12 cellular contexts compared by ENCODE assay signal in genomic region chr9:128001411-128002298, GRCh38. TPM values are rescaled to one million over a fixed set of nuclear protein-coding genes. Genes with fewer than 3 reads are reported as not detected.
DNase-seq lines count a peak whose midpoint lies in the region; ATAC-seq and TF ChIP-seq lines count a peak whose summit lies in the region.
"Had no signal": no experiment of that assay in that cellular context is flagged by ENCODE, and none has a peak within 500 bp of the region (broad histone marks: within the 10 kb centered on the region; RNA-seq: fewer than 3 reads in every experiment).

No MANE protein-coding gene starts in this region.

- TF ChIP-seq CTCF in mucosa of descending colon (IDR thresholded peaks at IDR 0.05) (no peak), GM13977 (IDR thresholded peaks at IDR 0.05; ENCODE audit: extremely low read depth, insufficient read depth, missing control alignments) (no peak)

- H3K27me3 ChIP-seq in NT2/D1 (ENCODE audit: insufficient read depth, insufficient read length): no peaks in the 10 kb centered on the region
- H3K27me3 ChIP-seq: testis had no signal

- H3K4me1 ChIP-seq in NT2/D1 (ENCODE audit: insufficient read depth, insufficient read length) (peaks cover 13% of the 10 kb centered on the region), mucosa of descending colon (ENCODE audit: low read depth) (no peaks in the 10 kb centered on the region)
- H3K4me1 ChIP-seq: testis had no signal

- ATAC-seq in mucosa of descending colon: peak; percentile 71
- no peak for ATAC-seq in HG03097 (IDR thresholded peaks at IDR 0.05; ENCODE audit: low FRiP score, unreplicated experiment)

- intact Hi-C loops in mucosa of descending colon (cut with DNase I, micrococcal nuclease): no loop called here

- DNase-seq in AG20443 (ENCODE audit: low spot score): peak; percentile 94
- peak; percentile 75 for DNase-seq in NT2/D1 (ENCODE audit: low read depth, low spot score)
- DNase-seq in ecto neural progenitor cell (ENCODE audit: low spot score): peak; percentile 56
- no peak for DNase-seq in mucosa of descending colon
- DNase-seq in NCI-H1048 (lab: John Stamatoyannopoulos, UW): no peak
- no peak for DNase-seq in GM13977 (ENCODE audit: low spot score)
- DNase-seq in stimulated activated naive CD4-positive, alpha-beta T cell (lab: John Stamatoyannopoulos, UW): no peak
- DNase-seq: activated CD8-positive, alpha-beta memory T cell treated with anti-CD3 and anti-CD28 coated beads, Interleukin-2, amount 50 U/mL, for 48 hours; NK-92 treated with Interleukin-12 subunit alpha and Interleukin-12 subunit beta, amount 100 ng/mL, for 24 hours; testis had no signal

- in situ Hi-C loops in GM13977 (cut with MboI; ENCODE audit: low pct_unique_long_range_greater_than_20kb, low sequenced_read_pairs, unreplicated experiment): no loop called here

- H3K36me3 ChIP-seq in NT2/D1 (ENCODE audit: insufficient read depth, insufficient read length, low read length): no peaks in the 10 kb centered on the region
- no peaks in the 10 kb centered on the region for H3K36me3 ChIP-seq in mucosa of descending colon (ENCODE audit: low read depth)

- H3K9ac ChIP-seq in NT2/D1 (ENCODE audit: insufficient read length, low read depth): peak overlapping the region; percentile 63

- H3K4me3 ChIP-seq in NT2/D1 (ENCODE audit: insufficient read length, low read depth) (no peak overlapping the region), mucosa of descending colon (no peak overlapping the region)
- H3K4me3 ChIP-seq: skin epidermis, testis had no signal

- H3K9me3 ChIP-seq in NT2/D1 (ENCODE audit: insufficient read depth, low read length) (no peaks in the 10 kb centered on the region), mucosa of descending colon (no peaks in the 10 kb centered on the region)
- H3K9me3 ChIP-seq: testis had no signal

RNA-seq across cellular contexts. Expression of gene EEIG1, which starts 20.9 kb away (rescaled TPM):
- total RNA-seq in mucosa of descending colon: 100 to 1,000 TPM; 127 to 168 (median 144) TPM

Comparison
In these comparisons a context has a peak if more than half of its experiments do, and no peak if none do; other contexts are left out.
1. DNase-seq: peak in AG20443 (single experiment), NT2/D1 (single experiment) and ecto neural progenitor cell (single experiment); none in mucosa of descending colon (0 of 3), NCI-H1048 (single experiment), GM13977 (single experiment) and stimulated activated naive CD4-positive, alpha-beta T cell (0 of 6).